In the genomic region with DNA sequence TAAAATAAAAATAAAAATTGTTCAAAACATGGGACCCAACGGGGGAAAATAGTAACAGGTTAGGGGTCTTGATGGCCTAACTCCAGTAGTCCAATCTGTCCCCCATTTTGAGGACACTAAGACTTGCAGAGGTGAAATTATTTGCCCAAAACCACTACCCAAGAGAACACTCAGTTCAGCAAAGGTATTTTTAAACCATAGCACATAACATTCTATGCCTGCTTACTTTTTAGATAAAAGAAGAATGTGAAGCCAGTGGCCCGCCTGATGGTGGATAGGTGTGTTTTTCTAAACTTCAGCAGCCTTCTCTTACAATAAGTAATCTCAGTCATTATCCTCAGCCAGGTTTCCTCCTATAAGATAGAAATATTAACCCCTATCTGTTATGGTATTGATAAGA, we compare ENCODE assay signal across 25 cellular contexts.
"Had no signal": no experiment of that assay in that cellular context is flagged by ENCODE, and none has a peak within 500 bp of the region (broad histone marks: within the 10 kb centered on the region; RNA-seq: fewer than 3 reads in every experiment).

No MANE protein-coding gene starts in this region.

- H3K36me3 ChIP-seq: stomach, suprapubic skin, thoracic aorta, thyroid gland, tibial artery, tibial nerve, transverse colon, upper lobe of left lung, upper lobe of right lung, uterus, vagina had no signal

- H3K27me3 ChIP-seq: stomach, suprapubic skin, testis, thyroid gland, tibial artery, tibial nerve, transverse colon, upper lobe of left lung, upper lobe of right lung, uterus, vagina had no signal

- H3K27ac ChIP-seq: stomach, suprapubic skin, testis, thoracic aorta, thyroid gland, tibial artery, tibial nerve, transverse colon, upper lobe of left lung, upper lobe of right lung, uterus, vagina had no signal

- H3K9me3 ChIP-seq: stomach, suprapubic skin, testis, thoracic aorta, thyroid gland, tibial artery, tibial nerve, transverse colon, upper lobe of left lung, upper lobe of right lung, uterus, vagina had no signal

- DNase-seq: stimulated activated CD4-positive, alpha-beta T cell treated with anti-CD3 and anti-CD28 coated beads, Interleukin-2, amount 100 ng/mL, for 48 hours; stimulated activated CD4-positive, alpha-beta T cell treated with anti-CD3 and anti-CD28 coated beads, Interleukin-4, amount 100 ng/mL, for 1 hour; stimulated activated CD4-positive, alpha-beta T cell treated with anti-CD3 and anti-CD28 coated beads, Interleukin-4, amount 100 ng/mL, for 24 hours; stimulated activated CD4-positive, alpha-beta T cell treated with anti-CD3 and anti-CD28 coated beads, Interleukin-4, amount 100 ng/mL, for 4 hours; stimulated activated CD8-positive, alpha-beta memory T cell treated with anti-CD3 and anti-CD28 coated beads, Interleukin-4, amount 100 ng/mL, for 48 hours; stimulated activated naive B cell treated with anti-CD40 and anti-IgM and Interleukin-4, amounts not matched to agents 10 μg/mL and 1 μg/mL and 100 μg/mL, for 72 hours; stimulated activated naive CD4-positive, alpha-beta T cell; stimulated activated naive CD4-positive, alpha-beta T cell treated with Interleukin-2 at 50 U/mL for 16 hours; stimulated activated naive CD8-positive, alpha-beta T cell treated with anti-CD3 and anti-CD28 coated beads, Interleukin-15, amount 100 ng/mL, for 72 hours; stimulated activated naive CD8-positive, alpha-beta T cell treated with anti-CD3 and anti-CD28 coated beads, Interleukin-15, Interleukin-2, amounts not matched to agents 100 U/mL and 50 U/mL, for 24 hours; stomach; substantia nigra; testis; thyroid gland; tibial artery; transverse colon; upper lobe of right lung; uterus had no signal

- H3K4me3 ChIP-seq: stomach, suprapubic skin, testis, thoracic aorta, thyroid gland, tibial artery, tibial nerve, transverse colon, upper lobe of left lung, upper lobe of right lung, uterus, vagina had no signal

- ATAC-seq: stimulated activated effector memory CD8-positive, alpha-beta T cell treated with anti-CD3 and anti-CD28 coated beads, Interleukin-12 subunit alpha, Interleukin-12 subunit beta, amount 100 ng/mL, for 72 hours; stimulated activated memory B cell treated with anti-CD40 and anti-IgM and Interleukin-4, amounts not matched to agents 10 μg/mL and 1 μg/mL and 100 μg/mL, for 72 hours; stimulated activated naive B cell treated with anti-CD40 and anti-IgM and Interleukin-4, amounts not matched to agents 10 μg/mL and 1 μg/mL and 100 μg/mL, for 72 hours; stimulated activated naive CD8-positive, alpha-beta T cell treated with anti-CD3 and anti-CD28 coated beads, Interleukin-15, amount 100 ng/mL, for 72 hours; stimulated activated naive CD8-positive, alpha-beta T cell treated with anti-CD3 and anti-CD28 coated beads, Interleukin-15, Interleukin-2, amounts not matched to agents 100 U/mL and 50 U/mL, for 24 hours; upper lobe of right lung had no signal

- H3K4me1 ChIP-seq: stomach, suprapubic skin, testis, thyroid gland, tibial artery, tibial nerve, transverse colon, upper lobe of right lung, uterus, vagina had no signal
